ENCODE assay signal across 1 cellular context in genomic region chr15:61519296-61519695, GRCh38.
TF ChIP-seq lines count a peak whose summit lies in the region.

No MANE protein-coding gene starts in this region.

TF ChIP-seq in HepG2, 621 proteins besides CTCF, POLR2A, EP300 and RAD21 (continued from another document):
- TF ChIP-seq MAX (IDR thresholded peaks at IDR 0.05) (no peak), ZNF652 (CRISPR knock-in tag; IDR thresholded peaks at IDR 0.05; ENCODE audit: borderline replicate concordance, low read depth) (no peak), ZBTB40 (IDR thresholded peaks at IDR 0.05) (no peak), ZBTB40 (CRISPR knock-in tag; IDR thresholded peaks at IDR 0.05) (no peak), IRX3 (CRISPR knock-in tag; IDR thresholded peaks at IDR 0.05; ENCODE audit: borderline replicate concordance, low read depth) (no peak), HBP1 (CRISPR knock-in tag; IDR thresholded peaks at IDR 0.05; ENCODE audit: low read depth) (no peak)
TF ChIP-seq in HepG2: peak in this region for 0.
